Comparison of ENCODE assay signal across 8 cellular contexts in genomic region chr10:9209105-9209798, GRCh38.
DNase-seq lines count a peak whose midpoint lies in the region; ATAC-seq and TF ChIP-seq lines count a peak whose summit lies in the region.

No MANE protein-coding gene starts in this region.

- no peaks in the 10 kb centered on the region for H3K27me3 ChIP-seq in KMS-11 (ENCODE audit: insufficient read depth, low read depth)

- no peaks in the 10 kb centered on the region for H4K20me1 ChIP-seq in KMS-11 (ENCODE audit: insufficient read depth)

- TF ChIP-seq CTCF in KMS-11 (conservative IDR thresholded peaks at IDR 0.05; ENCODE audit: low read depth, low read length): peak; percentile 98
- peak; percentile 89 to 94 for TF ChIP-seq CTCF in brain (conservative IDR thresholded peaks at IDR 0.05)

- no peak overlapping the region for H3K27ac ChIP-seq in KMS-11

- H3K4me3 ChIP-seq in KMS-11 (IDR thresholded peaks at IDR 0.05; ENCODE audit: insufficient read depth, low read depth, low read length): no peak overlapping the region

- no peak overlapping the region for H3K4me2 ChIP-seq in KMS-11

- no peak overlapping the region for H3K27ac Mint-ChIP-seq in brain
- no peak overlapping the region for H3K27ac Mint-ChIP-seq in immature natural killer cell

- H3K27me3 Mint-ChIP-seq in brain: peaks cover 35% of the 10 kb centered on the region
- peaks cover 3 to 6% (median 5%) of the 10 kb centered on the region in 3 donors for H3K27me3 Mint-ChIP-seq in immature natural killer cell (ENCODE audit: low read depth in 3 of 3)

- no peak overlapping the region for H3K9ac ChIP-seq in KMS-11

- DNase-seq in EH (ENCODE audit: low read depth) (peak; percentile 68), UCSD-AML1 (lab: John Stamatoyannopoulos, UW; ENCODE audit: unreplicated experiment) (peak; percentile 51), immature natural killer cell (peak; percentile 38 to 49 (median 44))
- peak; percentile 74 for DNase-seq in stimulated activated CD4-positive, alpha-beta T cell treated with anti-CD3 and anti-CD28 coated beads, Interleukin-12 subunit alpha, Interleukin-12 subunit beta, amount 100 ng/mL, for 4 hours

- no peaks in the 10 kb centered on the region for H3K79me2 ChIP-seq in KMS-11 (ENCODE audit: insufficient read depth, low read depth)

- H3K9me3 Mint-ChIP-seq in brain: no peaks in the 10 kb centered on the region
- no peaks in the 10 kb centered on the region for H3K9me3 Mint-ChIP-seq in immature natural killer cell

- H3K36me3 Mint-ChIP-seq in brain: no peaks in the 10 kb centered on the region
- H3K36me3 Mint-ChIP-seq in immature natural killer cell: no peaks in the 10 kb centered on the region

- no peaks in the 10 kb centered on the region for H3K36me3 ChIP-seq in KMS-11 (ENCODE audit: insufficient read depth)

- peaks cover 7% of the 10 kb centered on the region for H3K4me1 Mint-ChIP-seq in brain
- H3K4me1 Mint-ChIP-seq in immature natural killer cell: no peaks in the 10 kb centered on the region

- H3K4me1 ChIP-seq in KMS-11 (ENCODE audit: low read depth, poor library complexity, severe bottlenecking): no peaks in the 10 kb centered on the region

- H2AFZ ChIP-seq in KMS-11 (ENCODE audit: low read depth): 0 out of 2 replicates have a peak overlapping the region, but pooled peaks have one; percentile 11

- H3K4me3 Mint-ChIP-seq in brain (no peak overlapping the region), immature natural killer cell (no peak overlapping the region)

- ATAC-seq in GM21515 (IDR thresholded peaks at IDR 0.05; ENCODE audit: unreplicated experiment) (peak; percentile 92), GM19324 (IDR thresholded peaks at IDR 0.05; ENCODE audit: low FRiP score, unreplicated experiment) (no peak)
